In genomic region chr10:20091698-20092097, GRCh38 we compare ENCODE assay signal across 14 cellular contexts.
"Had no signal": no experiment of that assay in that cellular context is flagged by ENCODE, and none has a peak within 500 bp of the region (broad histone marks: within the 10 kb centered on the region; RNA-seq: fewer than 3 reads in every experiment).

No MANE protein-coding gene starts in this region.

- H3K27me3 ChIP-seq: esophagus squamous epithelium, upper lobe of right lung, vagina had no signal

- H3K36me3 ChIP-seq: esophagus squamous epithelium, left ventricle myocardium inferior, lower lobe of right lung, upper lobe of right lung, vagina had no signal

- H3K4me3 ChIP-seq: esophagus squamous epithelium, left ventricle myocardium inferior, lower lobe of right lung, upper lobe of right lung, vagina had no signal

- H3K9me3 ChIP-seq: esophagus squamous epithelium, lower lobe of right lung, upper lobe of right lung, vagina had no signal

- H3K36me3 Mint-ChIP-seq: memory B cell, naive B cell had no signal

- H3K27me3 Mint-ChIP-seq: memory B cell, naive B cell had no signal

- H3K4me1 ChIP-seq: lower lobe of right lung, upper lobe of right lung had no signal

- H3K4me1 Mint-ChIP-seq: memory B cell, naive B cell, nephron progenitor cell had no signal

- H3K27ac Mint-ChIP-seq: immature natural killer cell, memory B cell, mesothelial cell of epicardium, naive B cell, nephron progenitor cell had no signal

- H3K4me3 Mint-ChIP-seq: immature natural killer cell, memory B cell, mesothelial cell of epicardium, naive B cell, nephron progenitor cell had no signal

- H3K27ac ChIP-seq: esophagus squamous epithelium, left ventricle myocardium inferior, lower lobe of right lung, upper lobe of right lung, vagina had no signal

- DNase-seq: dermis blood vessel endothelial cell; esophagus squamous epithelium; foreskin fibroblast; immature natural killer cell; left ventricle myocardium inferior; lower lobe of right lung; naive B cell; nephron progenitor cell; stimulated activated CD4-positive, alpha-beta T cell treated with anti-CD3 and anti-CD28 coated beads, Interleukin-2, amount 100 ng/mL, for 48 hours; stimulated activated naive CD4-positive, alpha-beta T cell treated with Interleukin-2 at 50 U/mL for 16 hours; upper lobe of right lung had no signal
